16 cellular contexts compared by ENCODE assay signal in the genomic region with DNA sequence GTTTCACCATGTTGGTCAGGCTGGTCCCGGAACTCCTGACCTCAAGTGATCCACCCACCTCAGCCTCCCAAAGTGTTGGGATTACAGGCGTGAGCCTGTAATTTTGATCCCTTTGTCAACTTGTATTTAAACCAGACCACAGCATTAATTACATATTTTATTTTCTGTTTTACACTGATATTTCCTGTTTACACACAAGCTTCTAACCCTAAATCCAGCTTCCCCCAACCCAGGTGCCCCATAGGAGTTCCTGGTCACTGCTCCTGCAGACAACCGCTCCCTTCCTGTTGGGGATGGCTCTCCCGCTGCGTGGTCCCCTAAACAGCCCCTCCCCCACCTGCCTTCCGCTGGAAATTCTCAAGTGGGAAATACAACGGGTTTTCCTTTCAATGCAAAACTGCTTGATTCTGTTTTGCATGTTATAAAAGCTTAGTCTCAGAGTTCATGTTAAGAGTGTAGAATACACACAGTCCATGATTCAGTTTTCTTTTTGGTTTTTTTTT.
"Had no signal": no experiment of that assay in that cellular context is flagged by ENCODE, and none has a peak within 500 bp of the region (broad histone marks: within the 10 kb centered on the region; RNA-seq: fewer than 3 reads in every experiment).

No MANE protein-coding gene starts in this region.

- H3K27me3 ChIP-seq: colonic mucosa, gastroesophageal sphincter, neural progenitor cell, pancreas, stomach had no signal

- H3K27ac ChIP-seq: colonic mucosa, gastroesophageal sphincter, neural progenitor cell, pancreas, stomach, VCaP had no signal

- H3K4me2 ChIP-seq: neural progenitor cell had no signal

- H3K9me3 ChIP-seq: colonic mucosa, gastroesophageal sphincter, pancreas, stomach had no signal

- H3K36me3 ChIP-seq: neural progenitor cell had no signal

- ATAC-seq: activated T-cell treated with anti-CD3 and anti-CD28 coated beads, Interleukin-2, amount 50 U/mL, for 4 hours; gastroesophageal sphincter; left lobe of liver; pancreas had no signal

- H3K27ac Mint-ChIP-seq: activated CD4-positive, alpha-beta memory T cell treated with anti-CD3 and anti-CD28 coated beads, Interleukin-2, amount 10 ng/mL, durations not matched to agents 7 days and 5 days; activated naive CD8-positive, alpha-beta T cell; neural progenitor cell had no signal

- H3K9ac ChIP-seq: neural progenitor cell had no signal

- H3K9me3 Mint-ChIP-seq: activated CD4-positive, alpha-beta memory T cell treated with anti-CD3 and anti-CD28 coated beads, Interleukin-2, amount 10 ng/mL, durations not matched to agents 7 days and 5 days; activated T-cell treated with anti-CD3 and anti-CD28 coated beads, Interleukin-2, amount 50 U/mL, for 4 hours; neural progenitor cell had no signal

- DNase-seq: activated CD4-positive, alpha-beta memory T cell treated with anti-CD3 and anti-CD28 coated beads, Interleukin-2, amount 10 ng/mL, durations not matched to agents 7 days and 5 days; activated gamma-delta T cell; activated T-cell treated with anti-CD3 and anti-CD28 coated beads, Interleukin-2, amount 50 U/mL, for 4 hours; central memory CD4-positive, alpha-beta T cell; colonic mucosa; naive B cell; stimulated activated CD4-positive, alpha-beta T cell treated with anti-CD3 and anti-CD28 coated beads, Interleukin-12 subunit alpha, Interleukin-12 subunit beta, amount 100 ng/mL, for 4 hours; stimulated activated CD4-positive, alpha-beta T cell treated with anti-CD3 and anti-CD28 coated beads, Interleukin-2, amount 100 ng/mL, for 24 hours; stomach had no signal

- H3K4me3 ChIP-seq: colonic mucosa, gastroesophageal sphincter, neural progenitor cell, pancreas, stomach had no signal

- H3K27me3 Mint-ChIP-seq: activated CD4-positive, alpha-beta memory T cell treated with anti-CD3 and anti-CD28 coated beads, Interleukin-2, amount 10 ng/mL, durations not matched to agents 7 days and 5 days; activated naive CD8-positive, alpha-beta T cell; brain had no signal

- H3K4me3 Mint-ChIP-seq: activated CD4-positive, alpha-beta memory T cell treated with anti-CD3 and anti-CD28 coated beads, Interleukin-2, amount 10 ng/mL, durations not matched to agents 7 days and 5 days; activated naive CD8-positive, alpha-beta T cell; activated T-cell treated with anti-CD3 and anti-CD28 coated beads, Interleukin-2, amount 50 U/mL, for 4 hours had no signal
